1 cellular context compared by ENCODE assay signal in the genomic region with DNA sequence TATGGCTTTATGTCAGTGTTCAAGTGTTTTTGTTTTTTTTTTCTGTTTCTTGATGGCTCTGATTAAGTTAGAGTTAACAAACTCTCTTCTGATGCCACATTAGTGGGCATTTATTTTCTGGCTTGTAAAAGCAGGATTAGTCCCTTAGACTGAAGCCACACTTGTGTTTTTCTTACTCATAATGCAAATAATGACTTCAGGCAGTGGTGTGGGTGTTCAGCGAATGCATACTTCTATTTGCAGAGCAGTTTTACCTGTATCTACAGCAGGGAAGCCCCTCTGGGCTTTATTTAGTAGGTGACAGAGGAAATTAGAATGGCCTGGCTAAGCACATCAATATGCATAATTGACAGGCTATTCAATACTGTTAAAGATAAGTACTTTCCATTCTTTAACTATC.
TF ChIP-seq lines count a peak whose summit lies in the region.

No MANE protein-coding gene starts in this region.

TF ChIP-seq in GM23338, 12 proteins besides CTCF, POLR2A, EP300 and RAD21 (continued from another document):
- TF ChIP-seq CREB1 (CRISPR knock-in tag; IDR thresholded peaks at IDR 0.05; ENCODE audit: low read depth), result no peak
- TF ChIP-seq ETS1 (IDR thresholded peaks at IDR 0.05), result no peak
- no peak for TF ChIP-seq ZNF331 (CRISPR knock-in tag; IDR thresholded peaks at IDR 0.05; ENCODE audit: low read depth)
- TF ChIP-seq JUNB (IDR thresholded peaks at IDR 0.05; ENCODE audit: unreplicated experiment), result no peak
- no peak for TF ChIP-seq ZNF114 (CRISPR knock-in tag; IDR thresholded peaks at IDR 0.05)
- no peak for TF ChIP-seq STAT1 (IDR thresholded peaks at IDR 0.05; ENCODE audit: unreplicated experiment)
